In genomic region chr1:15290382-15290781, GRCh38 we compare ENCODE assay signal across 14 cellular contexts.
DNase-seq lines count a peak whose midpoint lies in the region; ATAC-seq and FAIRE-seq lines count a peak whose summit lies in the region.
"Had no signal": no experiment of that assay in that cellular context is flagged by ENCODE, and none has a peak within 500 bp of the region (broad histone marks: within the 10 kb centered on the region; RNA-seq: fewer than 3 reads in every experiment).

No MANE protein-coding gene starts in this region.

- peak; percentile 31 for DNase-seq in stimulated activated CD4-positive, alpha-beta T cell treated with anti-CD3 and anti-CD28 coated beads, Interleukin-1b, Interleukin-23, amount 100 ng/mL, for 48 hours
- no peak for DNase-seq in stimulated activated CD4-positive, alpha-beta T cell treated with anti-CD3 and anti-CD28 coated beads, Interleukin-2, amount 100 ng/mL, for 48 hours
- peak; percentile 74 for DNase-seq in SW480 (ENCODE audit: low spot score)
- DNase-seq in urothelium cell line (ENCODE audit: low spot score), result peak; percentile 46
- DNase-seq in GF-D8 (lab: John Stamatoyannopoulos, UW), result no peak
- DNase-seq in NCI-H524 treated with DMSO at 0.1 percent for 48 hours (lab: John Stamatoyannopoulos, UW), result no peak
- DNase-seq: activated gamma-delta T cell treated with Interleukin-2 at 50 U/mL for 16 hours, left colon, natural killer cell, NCI-H1092, NCI-H524 had no signal

- peaks cover 35% of the 10 kb centered on the region for H3K9me3 Mint-ChIP-seq in dendritic cell treated with granulocyte-macrophage colony-stimulating factor and Interleukin-4, amounts not matched to agents 40 ng/mL and 50 ng/mL, for 4 days
- H3K9me3 Mint-ChIP-seq: natural killer cell had no signal

- no peak for ATAC-seq in GM18511 (IDR thresholded peaks at IDR 0.05; ENCODE audit: unreplicated experiment)
- ATAC-seq: left colon, Right ventricle myocardium inferior had no signal

- H3K27ac Mint-ChIP-seq in dendritic cell treated with granulocyte-macrophage colony-stimulating factor and Interleukin-4, amounts not matched to agents 40 ng/mL and 50 ng/mL, for 4 days, result peak overlapping the region; percentile 41
- H3K27ac Mint-ChIP-seq: natural killer cell had no signal

- peaks cover 7% of the 10 kb centered on the region for H3K36me3 Mint-ChIP-seq in dendritic cell treated with granulocyte-macrophage colony-stimulating factor and Interleukin-4, amounts not matched to agents 40 ng/mL and 50 ng/mL, for 4 days (ENCODE audit: low read depth)
- H3K36me3 Mint-ChIP-seq: natural killer cell had no signal

- H3K27me3 Mint-ChIP-seq in dendritic cell treated with granulocyte-macrophage colony-stimulating factor and Interleukin-4, amounts not matched to agents 40 ng/mL and 50 ng/mL, for 4 days, result peaks cover 12% of the 10 kb centered on the region

- intact Hi-C loops in dendritic cell treated with granulocyte-macrophage colony-stimulating factor and Interleukin-4, amounts not matched to agents 40 ng/mL and 50 ng/mL, for 4 days (cut with micrococcal nuclease), result no loop called here

- peaks cover 10% of the 10 kb centered on the region for H3K4me1 Mint-ChIP-seq in dendritic cell treated with granulocyte-macrophage colony-stimulating factor and Interleukin-4, amounts not matched to agents 40 ng/mL and 50 ng/mL, for 4 days (ENCODE audit: low read depth)
- H3K4me1 Mint-ChIP-seq: natural killer cell had no signal

- FAIRE-seq in urothelium cell line (lab: Jason Lieb, UNC), result no peak

- H3K4me3 Mint-ChIP-seq in dendritic cell treated with granulocyte-macrophage colony-stimulating factor and Interleukin-4, amounts not matched to agents 40 ng/mL and 50 ng/mL, for 4 days, result no peak overlapping the region
- H3K4me3 Mint-ChIP-seq: natural killer cell had no signal

Comparison
In these comparisons a context has a peak if more than half of its experiments do, and no peak if none do; other contexts are left out.
1. DNase-seq: peak in stimulated activated CD4-positive, alpha-beta T cell treated with anti-CD3 and anti-CD28 coated beads, Interleukin-1b, Interleukin-23, amount 100 ng/mL, for 48 hours (single experiment), SW480 (single experiment) and urothelium cell line (single experiment); none in stimulated activated CD4-positive, alpha-beta T cell treated with anti-CD3 and anti-CD28 coated beads, Interleukin-2, amount 100 ng/mL, for 48 hours (0 of 2), GF-D8 (single experiment) and NCI-H524 treated with DMSO at 0.1 percent for 48 hours (single experiment).